In genomic region chr5:42756630-42757601, GRCh38 we compare ENCODE assay signal across 1 cellular context.
TF ChIP-seq lines count a peak whose summit lies in the region.

TSS of gene CCDC152 (plus strand) at chr5:42756818. CDS start at chr5:42759122, 2,304 bp downstream.

TF ChIP-seq in IMR-90, 13 proteins besides CTCF, POLR2A, EP300 and RAD21:
- TF ChIP-seq ELK1 (IDR thresholded peaks at IDR 0.05; ENCODE audit: borderline replicate concordance, low read depth, low read length) = no peak
- TF ChIP-seq CHD1 (IDR thresholded peaks at IDR 0.05; ENCODE audit: low read depth, low read length) = no peak
- TF ChIP-seq RFX5 (IDR thresholded peaks at IDR 0.05; ENCODE audit: low read depth, low read length) = no peak
- TF ChIP-seq BHLHE40 (IDR thresholded peaks at IDR 0.05; ENCODE audit: low read depth, low read length) = no peak
- TF ChIP-seq FOS (IDR thresholded peaks at IDR 0.05; ENCODE audit: low read depth, low read length) = no peak
- no peak for TF ChIP-seq CEBPB (IDR thresholded peaks at IDR 0.05; ENCODE audit: low read depth, low read length)
- TF ChIP-seq USF2 (IDR thresholded peaks at IDR 0.05; ENCODE audit: low read depth, low read length) = no peak
- no peak for TF ChIP-seq NFE2L2 (IDR thresholded peaks at IDR 0.05; ENCODE audit: low read depth, low read length)
- TF ChIP-seq SMC3 (IDR thresholded peaks at IDR 0.05; ENCODE audit: low read depth, low read length) = no peak
- TF ChIP-seq MAZ (IDR thresholded peaks at IDR 0.05; ENCODE audit: borderline replicate concordance, low read depth, low read length) = no peak
- TF ChIP-seq RCOR1 (IDR thresholded peaks at IDR 0.05; ENCODE audit: insufficient replicate concordance, low read length) = no peak
- no peak for TF ChIP-seq MXI1 (IDR thresholded peaks at IDR 0.05; ENCODE audit: borderline replicate concordance, low read depth, low read length)
- TF ChIP-seq MAFK (IDR thresholded peaks at IDR 0.05; ENCODE audit: low read depth, low read length) = no peak
TF ChIP-seq in IMR-90: peak in this region for 0.
